34 cellular contexts compared by ENCODE assay signal in genomic region chr12:52498971-52499370, GRCh38. TPM values are rescaled to one million over a fixed set of nuclear protein-coding genes. Genes with fewer than 3 reads are reported as not detected.
"Had no signal": no experiment of that assay in that cellular context is flagged by ENCODE, and none has a peak within 500 bp of the region (broad histone marks: within the 10 kb centered on the region; RNA-seq: fewer than 3 reads in every experiment).

No MANE protein-coding gene starts in this region.

- H3K36me3 ChIP-seq: left lung, lower lobe of right lung, pancreas, prostate gland, sigmoid colon, stomach, thyroid gland, transverse colon, upper lobe of right lung had no signal

- ATAC-seq: left colon; left lung; lower lobe of right lung; natural killer cell treated with Interleukin-12 subunit alpha and Interleukin-12 subunit beta and Interleukin-15 and Interleukin-18, amount 100 ng/mL, for 72 hours; pancreas; right cardiac atrium; stimulated activated memory B cell treated with anti-CD40 and anti-IgM and Interleukin-4, amounts not matched to agents 10 μg/mL and 1 μg/mL and 100 μg/mL, for 72 hours; upper lobe of right lung had no signal

- H3K4me3 Mint-ChIP-seq: immature natural killer cell; mesothelial cell of epicardium; naive B cell; natural killer cell treated with Interleukin-12 subunit alpha and Interleukin-12 subunit beta and Interleukin-15 and Interleukin-18, amount 100 ng/mL, for 72 hours; stimulated activated memory B cell treated with anti-CD40 and anti-IgM and Interleukin-4, amounts not matched to agents 10 μg/mL and 1 μg/mL and 100 μg/mL, for 72 hours had no signal

- H3K4me2 ChIP-seq: smooth muscle cell had no signal

- H3K4me1 ChIP-seq: pancreas, prostate gland had no signal

- H3K27ac Mint-ChIP-seq: mesothelial cell of epicardium; naive B cell; natural killer cell treated with Interleukin-12 subunit alpha and Interleukin-12 subunit beta and Interleukin-15 and Interleukin-18, amount 100 ng/mL, for 72 hours; stimulated activated memory B cell treated with anti-CD40 and anti-IgM and Interleukin-4, amounts not matched to agents 10 μg/mL and 1 μg/mL and 100 μg/mL, for 72 hours had no signal

- H3K4me1 Mint-ChIP-seq: immature natural killer cell had no signal

- H3K9me3 ChIP-seq: left lung, lower lobe of right lung, pancreas, prostate gland, sigmoid colon, stomach, testis, thyroid gland, transverse colon, upper lobe of right lung had no signal

- H3K27ac ChIP-seq: left lung, lower lobe of right lung, pancreas, prostate gland, sigmoid colon, stomach, testis, thyroid gland, transverse colon, upper lobe of right lung had no signal

- DNase-seq: hypothalamus; immature natural killer cell; kidney; left colon; left lung; lower lobe of right lung; mammary epithelial cell; mesenchymal stem cell; naive B cell; pancreas; posterior cingulate gyrus; retina; right cardiac atrium; sigmoid colon; stimulated activated CD4-positive, alpha-beta T cell treated with anti-CD3 and anti-CD28 coated beads, Interleukin-1b, Interleukin-23, amount 100 ng/mL, for 48 hours; stimulated activated CD4-positive, alpha-beta T cell treated with anti-CD3 and anti-CD28 coated beads, Interleukin-2, amount 100 ng/mL, for 48 hours; stimulated activated CD4-positive, alpha-beta T cell treated with anti-CD3 and anti-CD28 coated beads, Interleukin-4, amount 100 ng/mL, for 4 hours; stimulated activated CD8-positive, alpha-beta memory T cell treated with anti-CD3 and anti-CD28 coated beads, Interleukin-4, amount 100 ng/mL, for 48 hours; stimulated activated naive CD4-positive, alpha-beta T cell treated with Interleukin-2 at 50 U/mL for 16 hours; stomach; testis; thyroid gland; transverse colon; upper lobe of right lung had no signal

- H3K27me3 ChIP-seq: pancreas, sigmoid colon, stomach, testis, thyroid gland, transverse colon had no signal

- H3K9me3 Mint-ChIP-seq: natural killer cell treated with Interleukin-12 subunit alpha and Interleukin-12 subunit beta and Interleukin-15 and Interleukin-18, amount 100 ng/mL, for 72 hours had no signal

- H3K4me3 ChIP-seq: left lung, lower lobe of right lung, pancreas, prostate gland, sigmoid colon, smooth muscle cell, stomach, testis, thyroid gland, transverse colon, upper lobe of right lung had no signal

RNA-seq across cellular contexts. Expression of gene KRT6A, which starts 5.9 kb away (rescaled TPM):
- total RNA-seq: kidney; left colon; mononuclear cell; natural killer cell treated with Interleukin-12 subunit alpha and Interleukin-12 subunit beta and Interleukin-15 and Interleukin-18, amount 100 ng/mL, for 72 hours; right cardiac atrium; sigmoid colon; transverse colon had no signal
- polyA plus RNA-seq: immature natural killer cell, neural cell, right cardiac atrium had no signal

RNA-seq across cellular contexts. Expression of gene KRT5, which starts 21.2 kb away (rescaled TPM):
- total RNA-seq: liver; natural killer cell treated with Interleukin-12 subunit alpha and Interleukin-12 subunit beta and Interleukin-15 and Interleukin-18, amount 100 ng/mL, for 72 hours; right cardiac atrium; transverse colon had no signal
- polyA plus RNA-seq: immature natural killer cell, neural cell had no signal

RNA-seq across cellular contexts. Expression of gene KRT6C, which starts 25.4 kb away (rescaled TPM):
- total RNA-seq: kidney; left colon; left lung; lower lobe of right lung; mesothelial cell of epicardium; mononuclear cell; natural killer cell treated with Interleukin-12 subunit alpha and Interleukin-12 subunit beta and Interleukin-15 and Interleukin-18, amount 100 ng/mL, for 72 hours; omental fat pad; pancreas; prostate gland; right cardiac atrium; sigmoid colon; skeletal muscle tissue; thyroid gland; upper lobe of right lung had no signal
- polyA plus RNA-seq: immature natural killer cell, liver, neural cell, pancreas, right cardiac atrium had no signal

RNA-seq across cellular contexts. Expression of gene KRT6B, which starts 47.0 kb away (rescaled TPM):
- total RNA-seq: kidney; left colon; left lung; lower lobe of right lung; mesothelial cell of epicardium; mononuclear cell; natural killer cell treated with Interleukin-12 subunit alpha and Interleukin-12 subunit beta and Interleukin-15 and Interleukin-18, amount 100 ng/mL, for 72 hours; right cardiac atrium; sigmoid colon; skeletal muscle tissue; thyroid gland; transverse colon; upper lobe of right lung had no signal
- polyA plus RNA-seq: liver, neural cell, right cardiac atrium had no signal

RNA-seq across cellular contexts. Expression of gene KRT71, which starts 54.0 kb away (rescaled TPM):
- total RNA-seq: kidney; left colon; left lung; liver; lower lobe of right lung; mammary epithelial cell; mesothelial cell of epicardium; mononuclear cell; natural killer cell treated with Interleukin-12 subunit alpha and Interleukin-12 subunit beta and Interleukin-15 and Interleukin-18, amount 100 ng/mL, for 72 hours; omental fat pad; pancreas; prostate gland; right cardiac atrium; sigmoid colon; skeletal muscle tissue; smooth muscle cell; stomach; thyroid gland; transverse colon; upper lobe of right lung had no signal
- polyA plus RNA-seq: immature natural killer cell, liver, mammary epithelial cell, neural cell, pancreas, right cardiac atrium, sigmoid colon, smooth muscle cell, stomach had no signal
